ENCODE assay signal across 8 cellular contexts in the genomic region with DNA sequence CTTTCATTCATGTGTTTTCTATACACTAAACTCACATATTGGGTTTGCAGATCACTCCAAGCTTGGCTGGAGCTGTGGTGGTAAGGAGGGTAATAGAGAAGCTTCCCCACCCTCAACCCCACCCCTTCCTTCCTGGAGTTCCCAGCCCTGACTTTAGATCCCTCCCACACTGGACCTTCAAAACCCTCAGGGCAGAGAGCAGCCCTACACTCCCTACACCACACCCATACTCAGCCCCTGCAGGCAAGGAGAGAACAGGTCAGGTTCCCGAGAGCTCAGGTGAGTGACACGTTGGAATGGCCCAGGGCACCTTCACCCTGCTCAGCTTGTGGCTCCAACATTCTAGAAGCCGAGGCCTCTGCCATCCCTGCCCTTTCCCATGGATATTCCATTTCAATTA. TPM values are rescaled to one million over a fixed set of nuclear protein-coding genes. Genes with fewer than 3 reads are reported as not detected.
A peak's percentile ranks its signal among the peaks of the same experiment; 100 is the strongest.
DNase-seq lines count a peak whose midpoint lies in the region; ATAC-seq, FAIRE-seq and TF ChIP-seq lines count a peak whose summit lies in the region.
"Not testable (repeated sequence)": the region's sequence is repeated elsewhere in the genome, so short reads cannot be mapped to it uniquely, and the experiment has no call there.

A gene (plus strand): TSS at position 207 of the 400 bp plus-strand sequence. CDS start 1,474 bp downstream, outside the sequence.

- H3K4me1 Mint-ChIP-seq in CD8-positive, alpha-beta T cell (ENCODE audit: low read depth); activated CD8-positive, alpha-beta T cell treated with anti-CD3 and anti-CD28 coated beads, Interleukin-2, amount 10 ng/mL, durations not matched to agents 7 days and 5 days (ENCODE audit: low read depth); glutamatergic neuron (ENCODE audit: low read depth, unreplicated experiment); osteocyte (ENCODE audit: unreplicated experiment); type B pancreatic cell (ENCODE audit: unreplicated experiment): not testable (repeated sequence)

- H3K27ac ChIP-seq in CD8-positive, alpha-beta T cell (ENCODE audit: low read depth, low read length); RWPE2 (ENCODE audit: poor library complexity, severe bottlenecking); breast epithelium; HepG2 (ENCODE audit: extremely low read length, insufficient read depth, low read length): not testable (repeated sequence)

- TF ChIP-seq EP300 in HepG2 (IDR thresholded peaks at IDR 0.05; ENCODE audit: low read depth in 2 of 2, low read length in 2 of 2); HepG2 (CRISPR knock-in tag; IDR thresholded peaks at IDR 0.05; ENCODE audit: borderline replicate concordance): not testable (repeated sequence)

- not testable (repeated sequence) for H3K36me3 Mint-ChIP-seq in CD8-positive, alpha-beta T cell; activated CD8-positive, alpha-beta T cell treated with anti-CD3 and anti-CD28 coated beads, Interleukin-2, amount 10 ng/mL, durations not matched to agents 7 days and 5 days (ENCODE audit: low read depth); glutamatergic neuron (ENCODE audit: unreplicated experiment); osteocyte (ENCODE audit: unreplicated experiment); type B pancreatic cell

- not testable (repeated sequence) for H3K79me2 ChIP-seq in HepG2 (ENCODE audit: insufficient read depth, low read length)

- intact Hi-C loops in CD8-positive, alpha-beta T cell (cut with DNase I, micrococcal nuclease); breast epithelium (cut with DNase I; ENCODE audit: low total_unique reads); HepG2 (cut with micrococcal nuclease; ENCODE audit: unreplicated experiment): not testable (repeated sequence)

- TF ChIP-seq RAD21 in HepG2 (CRISPR knock-in tag; IDR thresholded peaks at IDR 0.05) = not testable (repeated sequence)

- TF ChIP-seq POLR2A in breast epithelium (IDR thresholded peaks at IDR 0.05); HepG2 (IDR thresholded peaks at IDR 0.05; ENCODE audit: insufficient read depth in 1 of 2, low read depth in 2 of 2, low read length in 2 of 2): not testable (repeated sequence)

- ATAC-seq in CD8-positive, alpha-beta T cell; activated CD8-positive, alpha-beta T cell treated with anti-CD3 and anti-CD28 coated beads, Interleukin-2, amount 10 ng/mL, durations not matched to agents 7 days and 5 days: not testable (repeated sequence)
- ATAC-seq in RWPE2 (ENCODE audit: low read depth) (peak; percentile 59), HepG2 (peak; percentile 51)

- CTCF ChIA-PET in CD8-positive, alpha-beta T cell (lab: Charles Lee); activated CD8-positive, alpha-beta T cell treated with anti-CD3 and anti-CD28 coated beads, Interleukin-2, amount 10 ng/mL, durations not matched to agents 7 days and 5 days (lab: Charles Lee); HepG2 (lab: Yijun Ruan, JAX; ENCODE audit: low intra/inter-chr PET ratio, low total read pairs): not testable (repeated sequence)

- H3K27me3 Mint-ChIP-seq in CD8-positive, alpha-beta T cell (ENCODE audit: low read depth); activated CD8-positive, alpha-beta T cell treated with anti-CD3 and anti-CD28 coated beads, Interleukin-2, amount 10 ng/mL, durations not matched to agents 7 days and 5 days (ENCODE audit: low read depth); glutamatergic neuron (ENCODE audit: unreplicated experiment); osteocyte (ENCODE audit: unreplicated experiment); type B pancreatic cell: not testable (repeated sequence)

- not testable (repeated sequence) for H2AFZ ChIP-seq in HepG2 (ENCODE audit: low read length)

- not testable (repeated sequence) for H3K4me3 Mint-ChIP-seq in CD8-positive, alpha-beta T cell; activated CD8-positive, alpha-beta T cell treated with anti-CD3 and anti-CD28 coated beads, Interleukin-2, amount 10 ng/mL, durations not matched to agents 7 days and 5 days; glutamatergic neuron (ENCODE audit: unreplicated experiment); osteocyte (ENCODE audit: unreplicated experiment); type B pancreatic cell

- FAIRE-seq in HepG2 (lab: Jason Lieb, UNC) = not testable (repeated sequence)

- DNase-seq in CD8-positive, alpha-beta T cell; RWPE2 (ENCODE audit: low spot score); activated CD8-positive, alpha-beta T cell treated with anti-CD3 and anti-CD28 coated beads, Interleukin-2, amount 10 ng/mL, durations not matched to agents 7 days and 5 days; breast epithelium (ENCODE audit: low spot score in 2 of 2); glutamatergic neuron; HepG2 (ENCODE audit: low spot score); osteocyte (ENCODE audit: extremely low spot score, unreplicated experiment); type B pancreatic cell (ENCODE audit: extremely low spot score, unreplicated experiment): not testable (repeated sequence)

- H3K9me3 Mint-ChIP-seq in CD8-positive, alpha-beta T cell; activated CD8-positive, alpha-beta T cell treated with anti-CD3 and anti-CD28 coated beads, Interleukin-2, amount 10 ng/mL, durations not matched to agents 7 days and 5 days (ENCODE audit: insufficient read depth); glutamatergic neuron (ENCODE audit: unreplicated experiment); osteocyte (ENCODE audit: unreplicated experiment); type B pancreatic cell: not testable (repeated sequence)

- H3K27me3 ChIP-seq in CD8-positive, alpha-beta T cell (ENCODE audit: insufficient read depth, low read length); RWPE2 (ENCODE audit: insufficient read depth, poor library complexity, severe bottlenecking); breast epithelium; HepG2 (ENCODE audit: control insufficient read depth in 1 of 2, insufficient read depth in 2 of 2, low read length in 2 of 2): not testable (repeated sequence)

- H3K4me3 ChIP-seq in CD8-positive, alpha-beta T cell (ENCODE audit: low read depth, low read length); RWPE2 (ENCODE audit: severe bottlenecking); breast epithelium; HepG2 (replicated peaks in 1 of 3; ENCODE audit: insufficient read depth in 1 of 3, low read depth in 2 of 3, low read length in 3 of 3): not testable (repeated sequence)

- POLR2A ChIA-PET in CD8-positive, alpha-beta T cell (lab: Charles Lee); activated CD8-positive, alpha-beta T cell treated with anti-CD3 and anti-CD28 coated beads, Interleukin-2, amount 10 ng/mL, durations not matched to agents 7 days and 5 days (lab: Charles Lee); HepG2 (lab: Yijun Ruan, JAX): not testable (repeated sequence)

- H3K9ac ChIP-seq in HepG2 (ENCODE audit: insufficient read depth, low read depth, low read length) = not testable (repeated sequence)

- TF ChIP-seq CTCF in CD8-positive, alpha-beta T cell (IDR thresholded peaks at IDR 0.05); RWPE2 (IDR thresholded peaks at IDR 0.05; ENCODE audit: poor library complexity, severe bottlenecking); breast epithelium (IDR thresholded peaks at IDR 0.05); glutamatergic neuron (IDR thresholded peaks at IDR 0.05; ENCODE audit: partially characterized antibody, unreplicated experiment); HepG2 (CRISPR knock-in tag; IDR thresholded peaks at IDR 0.05); osteocyte (IDR thresholded peaks at IDR 0.05); type B pancreatic cell (conservative IDR thresholded peaks at IDR 0.05): not testable (repeated sequence)

- no CpG with 5 or more reads among the region's 3 CpGs for whole genome bisulfite sequencing in HepG2 (ENCODE audit: low lambda C conversion rate)

- not testable (repeated sequence) for H3K36me3 ChIP-seq in CD8-positive, alpha-beta T cell (ENCODE audit: insufficient read depth, low read length); RWPE2 (ENCODE audit: low read depth); breast epithelium; HepG2 (replicated peaks in 1 of 2; ENCODE audit: control insufficient read depth in 1 of 2, insufficient read depth in 2 of 2, low read length in 2 of 2)

- H3K4me2 ChIP-seq in HepG2 (ENCODE audit: low read depth, low read length) = not testable (repeated sequence)

- H3K27ac Mint-ChIP-seq in CD8-positive, alpha-beta T cell; activated CD8-positive, alpha-beta T cell treated with anti-CD3 and anti-CD28 coated beads, Interleukin-2, amount 10 ng/mL, durations not matched to agents 7 days and 5 days; glutamatergic neuron (ENCODE audit: unreplicated experiment); osteocyte (ENCODE audit: unreplicated experiment); type B pancreatic cell: not testable (repeated sequence)

- in situ Hi-C loops in HepG2 (cut with HindIII; ENCODE audit: extremely low pct_ligation_motif_present, low pct_unique_long_range_greater_than_20kb) = not testable (repeated sequence)

- H4K20me1 ChIP-seq in HepG2 (ENCODE audit: insufficient read depth, low read length) = not testable (repeated sequence)

- TSS peak; percentile 99 for BruUV-seq in HepG2 (replicated peaks; lab: Mats Ljungman, UMichigan)

- not testable (repeated sequence) for H3K9me3 ChIP-seq in CD8-positive, alpha-beta T cell (ENCODE audit: low read length); RWPE2 (ENCODE audit: severe bottlenecking); breast epithelium; HepG2 (ENCODE audit: low read length)

- H3K4me1 ChIP-seq in CD8-positive, alpha-beta T cell (ENCODE audit: insufficient read depth, low read length); RWPE2 (ENCODE audit: insufficient read depth, poor library complexity, severe bottlenecking); breast epithelium; HepG2 (ENCODE audit: insufficient read depth, low read length): not testable (repeated sequence)

RNA-seq across cellular contexts. Expression of the gene that starts here (rescaled TPM):
- 10 to 100 TPM; 15.1 to 17.8 TPM for total RNA-seq in CD8-positive, alpha-beta T cell
- 10 to 100 TPM; 28.9 to 32.8 TPM for total RNA-seq in activated CD8-positive, alpha-beta T cell treated with anti-CD3 and anti-CD28 coated beads, Interleukin-2, amount 10 ng/mL, durations not matched to agents 7 days and 5 days
- total RNA-seq in breast epithelium = 10 to 100 TPM; 12.3 to 27.0 (median 15.7) TPM
- total RNA-seq in glutamatergic neuron (ENCODE audit: unreplicated experiment) = 15.8 TPM
- 20.7 and 28.3 TPM in 2 replicates for total RNA-seq in HepG2 (2016; rRNA removed; fragmentation: Illumina TruSeq; extraction: Trizol)
- total RNA-seq in HepG2 (2016; cell fraction: cytosol; rRNA removed; fragmentation: Illumina TruSeq; extraction: Trizol; ENCODE audit: low read depth) = 31.2 and 41.7 TPM in 2 replicates
- total RNA-seq in HepG2 (2016; cell fraction: insoluble cytoplasmic fraction; rRNA removed; fragmentation: Illumina TruSeq; extraction: Trizol) = 26.1 and 29.0 TPM in 2 replicates
- 40.2 and 51.3 TPM in 2 replicates for total RNA-seq in HepG2 (2016; cell fraction: membrane; rRNA removed; fragmentation: Illumina TruSeq; extraction: Trizol)
- 33.7 and 38.6 TPM in 2 replicates for total RNA-seq in HepG2 (2016; cell fraction: nucleus; rRNA removed; fragmentation: Illumina TruSeq; extraction: Trizol)
- polyA plus RNA-seq in HepG2 (2011; rRNA removed) = 15.4 and 21.0 TPM in 2 replicates
- 6.9 and 7.9 TPM in 2 replicates for polyA plus RNA-seq in HepG2 (2011; cell fraction: cytosol; rRNA removed)
- polyA plus RNA-seq in HepG2 (2011; cell fraction: nucleus; rRNA removed) = 48.9 and 57.0 TPM in 2 replicates
- polyA plus RNA-seq in HepG2 (2012) = 5.8 and 11.3 TPM in 2 replicates
- polyA plus RNA-seq in HepG2 (2016; cell fraction: cytosol; fragmentation: Illumina TruSeq; extraction: Trizol; ENCODE audit: low read depth) = 22.7 and 37.8 TPM in 2 replicates
- polyA plus RNA-seq in HepG2 (2016; cell fraction: insoluble cytoplasmic fraction; fragmentation: Illumina TruSeq; extraction: Trizol; ENCODE audit: low read depth) = 91.2 and 105 TPM in 2 replicates
- 42.3 and 49.8 TPM in 2 replicates for polyA plus RNA-seq in HepG2 (2016; cell fraction: membrane; fragmentation: Illumina TruSeq; extraction: Trizol; ENCODE audit: low read depth)
- polyA plus RNA-seq in HepG2 (2016; cell fraction: nucleus; fragmentation: Illumina TruSeq; extraction: Trizol; ENCODE audit: insufficient read depth, low read depth) = 122 and 125 TPM in 2 replicates
- 17.4 and 22.3 TPM in 2 replicates for polyA minus RNA-seq in HepG2 (2011; rRNA and poly(A)+ RNA removed; ENCODE audit: low replicate concordance)
- 4.7 and 4.8 TPM in 2 replicates for polyA minus RNA-seq in HepG2 (2011; cell fraction: cytosol; rRNA and poly(A)+ RNA removed)
- polyA minus RNA-seq in HepG2 (2011; cell fraction: nucleus; rRNA and poly(A)+ RNA removed) = 13.1 and 14.5 TPM in 2 replicates
- total RNA-seq in osteocyte = 14.9 and 16.3 TPM in 2 replicates
- 27.7 and 33.0 TPM in 2 replicates for total RNA-seq in type B pancreatic cell (ENCODE audit: low replicate concordance)
